8 cellular contexts compared by ENCODE assay signal in genomic region chr6:30463651-30464618, GRCh38. TPM values are rescaled to one million over a fixed set of nuclear protein-coding genes. Genes with fewer than 3 reads are reported as not detected.
DNase-seq lines count a peak whose midpoint lies in the region; ATAC-seq and TF ChIP-seq lines count a peak whose summit lies in the region.

No MANE protein-coding gene starts in this region.

- DNase-seq in Jurkat, Clone E6-1 (ENCODE audit: low read depth, low spot score): peak; percentile 73
- DNase-seq in activated CD4-positive, alpha-beta T cell treated with anti-CD3 and anti-CD28 coated beads, Interleukin-2, amount 10 ng/mL, durations not matched to agents 7 days and 5 days: peak; percentile 73
- DNase-seq in fibroblast of pulmonary artery (ENCODE audit: low read depth): peak; percentile 18
- peak; percentile 46 to 51 for DNase-seq in stimulated activated CD4-positive, alpha-beta T cell treated with anti-CD3 and anti-CD28 coated beads, Interleukin-4, amount 100 ng/mL, for 48 hours (ENCODE audit: low read depth in 2 of 2)
- DNase-seq in NCI-H1105 treated with DMSO at 0.1 percent for 48 hours (lab: John Stamatoyannopoulos, UW): no peak
- no peak for DNase-seq in HT-29 (ENCODE audit: low spot score)
- no peak for DNase-seq in ecto neural progenitor cell (ENCODE audit: low spot score)

- H3K27ac Mint-ChIP-seq in activated CD4-positive, alpha-beta T cell treated with anti-CD3 and anti-CD28 coated beads, Interleukin-2, amount 10 ng/mL, durations not matched to agents 7 days and 5 days: no peak overlapping the region

- no peak overlapping the region for H3K4me3 Mint-ChIP-seq in activated CD4-positive, alpha-beta T cell treated with anti-CD3 and anti-CD28 coated beads, Interleukin-2, amount 10 ng/mL, durations not matched to agents 7 days and 5 days

- ATAC-seq in HG02763 (IDR thresholded peaks at IDR 0.05; ENCODE audit: unreplicated experiment): no peak

- H3K27me3 Mint-ChIP-seq in activated CD4-positive, alpha-beta T cell treated with anti-CD3 and anti-CD28 coated beads, Interleukin-2, amount 10 ng/mL, durations not matched to agents 7 days and 5 days: peaks cover 88% of the 10 kb centered on the region

- no peak overlapping the region for H3K4me3 ChIP-seq in Jurkat, Clone E6-1 (ENCODE audit: low read length)
- no peak overlapping the region for H3K4me3 ChIP-seq in fibroblast of pulmonary artery (replicated peaks; ENCODE audit: low read depth, low read length)

- CTCF ChIA-PET in activated CD4-positive, alpha-beta T cell treated with anti-CD3 and anti-CD28 coated beads, Interleukin-2, amount 10 ng/mL, durations not matched to agents 7 days and 5 days (lab: Charles Lee): interaction anchor here (0.6 to 3.0 kb wide), 7 partner anchors 8 to 544 kb away, joined by 3 to 14 read pairs (median 6); no protein-coding TSS in a partner anchor

- POLR2A ChIA-PET in activated CD4-positive, alpha-beta T cell treated with anti-CD3 and anti-CD28 coated beads, Interleukin-2, amount 10 ng/mL, durations not matched to agents 7 days and 5 days (lab: Charles Lee): no interaction called here

- TF ChIP-seq CTCF in fibroblast of pulmonary artery (IDR thresholded peaks at IDR 0.05; ENCODE audit: low read length, missing control alignments): no peak

- H3K36me3 Mint-ChIP-seq in activated CD4-positive, alpha-beta T cell treated with anti-CD3 and anti-CD28 coated beads, Interleukin-2, amount 10 ng/mL, durations not matched to agents 7 days and 5 days (ENCODE audit: low read depth): peaks cover 2% of the 10 kb centered on the region

- peaks cover 26% of the 10 kb centered on the region for H3K4me1 Mint-ChIP-seq in activated CD4-positive, alpha-beta T cell treated with anti-CD3 and anti-CD28 coated beads, Interleukin-2, amount 10 ng/mL, durations not matched to agents 7 days and 5 days

- peaks cover 7% of the 10 kb centered on the region for H3K9me3 Mint-ChIP-seq in activated CD4-positive, alpha-beta T cell treated with anti-CD3 and anti-CD28 coated beads, Interleukin-2, amount 10 ng/mL, durations not matched to agents 7 days and 5 days

RNA-seq across cellular contexts. Expression of gene HLA-E, which starts 25.4 kb away (rescaled TPM):
- polyA plus RNA-seq in Jurkat, Clone E6-1 (2012; ENCODE audit: insufficient read depth, insufficient read length): 67.6 TPM
- 100 to 1,000 TPM; 706 to 753 TPM for total RNA-seq in activated CD4-positive, alpha-beta T cell treated with anti-CD3 and anti-CD28 coated beads, Interleukin-2, amount 10 ng/mL, durations not matched to agents 7 days and 5 days
- total RNA-seq in HT-29 (2014; rRNA removed; shearing (Covaris generic)): 99.5 and 117 TPM in 2 replicates

Comparison
In these comparisons a context has a peak if more than half of its experiments do, and no peak if none do; other contexts are left out.
1. DNase-seq: peak in Jurkat, Clone E6-1 (single experiment), activated CD4-positive, alpha-beta T cell treated with anti-CD3 and anti-CD28 coated beads, Interleukin-2, amount 10 ng/mL, durations not matched to agents 7 days and 5 days (single experiment), fibroblast of pulmonary artery (single experiment) and stimulated activated CD4-positive, alpha-beta T cell treated with anti-CD3 and anti-CD28 coated beads, Interleukin-4, amount 100 ng/mL, for 48 hours (2 of 2); none in NCI-H1105 treated with DMSO at 0.1 percent for 48 hours (single experiment), HT-29 (single experiment) and ecto neural progenitor cell (single experiment).